30 cellular contexts compared by ENCODE assay signal in genomic region chr19:11697284-11697855, GRCh38.
"Had no signal": no experiment of that assay in that cellular context is flagged by ENCODE, and none has a peak within 500 bp of the region (broad histone marks: within the 10 kb centered on the region; RNA-seq: fewer than 3 reads in every experiment).

No MANE protein-coding gene starts in this region.

- H3K9me3 ChIP-seq: gastrocnemius medialis, left ventricle myocardium inferior, right atrium auricular region, stomach, thyroid gland, upper lobe of right lung had no signal

- H3K27ac Mint-ChIP-seq: activated CD4-positive, alpha-beta T cell treated with anti-CD3 and anti-CD28 coated beads, Interleukin-2, amount 10 ng/mL, durations not matched to agents 7 days and 5 days; activated CD8-positive, alpha-beta T cell treated with anti-CD3 and anti-CD28 coated beads for 36 hours; activated T-helper 17 cell treated with anti-CD3 and anti-CD28 coated beads, Interleukin-2, amount 50 U/mL, for 72 hours; naive B cell; neural progenitor cell; stimulated activated naive B cell treated with anti-CD40 and anti-IgM and Interleukin-4, amounts not matched to agents 10 μg/mL and 1 μg/mL and 100 μg/mL, for 72 hours; WTC11 had no signal

- H3K27me3 ChIP-seq: brain microvascular endothelial cell, dorsolateral prefrontal cortex, right atrium auricular region, stomach, thyroid gland, upper lobe of right lung had no signal

- DNase-seq: activated CD4-positive, alpha-beta T cell treated with anti-CD3 and anti-CD28 coated beads for 1 hour; activated CD4-positive, alpha-beta T cell treated with anti-CD3 and anti-CD28 coated beads, Interleukin-2, amount 10 ng/mL, durations not matched to agents 7 days and 5 days; activated CD8-positive, alpha-beta T cell treated with anti-CD3 and anti-CD28 coated beads for 36 hours; activated gamma-delta T cell treated with Interleukin-2 at 50 U/mL for 16 hours; activated naive CD4-positive, alpha-beta T cell treated with anti-CD3 and anti-CD28 coated beads, Interleukin-2, amount 50 U/mL, for 16 hours; activated T-cell treated with anti-CD3 and anti-CD28 coated beads, Interleukin-2, amount 50 U/mL, for 4 hours; amniotic stem cell; brain microvascular endothelial cell; dorsolateral prefrontal cortex; effector memory CD4-positive, alpha-beta T cell; gastrocnemius medialis; glutamatergic neuron; islet precursor cell; left ventricle myocardium inferior; naive B cell; occipital lobe; stimulated activated CD4-positive, alpha-beta T cell treated with anti-CD3 and anti-CD28 coated beads, Interleukin-2, amount 100 ng/mL, for 24 hours; stimulated activated naive B cell treated with anti-CD40 and anti-IgM and Interleukin-4, amounts not matched to agents 10 μg/mL and 1 μg/mL and 100 μg/mL, for 72 hours; stomach; T-helper 9 cell; thyroid gland; upper lobe of right lung had no signal

- H3K4me1 ChIP-seq: neural progenitor cell, upper lobe of right lung had no signal

- H3K4me3 Mint-ChIP-seq: activated CD4-positive, alpha-beta T cell treated with anti-CD3 and anti-CD28 coated beads, Interleukin-2, amount 10 ng/mL, durations not matched to agents 7 days and 5 days; activated CD8-positive, alpha-beta T cell treated with anti-CD3 and anti-CD28 coated beads for 36 hours; activated T-cell treated with anti-CD3 and anti-CD28 coated beads, Interleukin-2, amount 50 U/mL, for 4 hours; activated T-helper 17 cell treated with anti-CD3 and anti-CD28 coated beads, Interleukin-2, amount 50 U/mL, for 72 hours; naive B cell; neural progenitor cell; stimulated activated naive B cell treated with anti-CD40 and anti-IgM and Interleukin-4, amounts not matched to agents 10 μg/mL and 1 μg/mL and 100 μg/mL, for 72 hours; WTC11 had no signal

- H3K9ac ChIP-seq: neural progenitor cell had no signal

- H3K4me2 ChIP-seq: neural progenitor cell, smooth muscle cell had no signal

- H2AFZ ChIP-seq: neural progenitor cell had no signal

- ATAC-seq: activated CD8-positive, alpha-beta T cell treated with anti-CD3 and anti-CD28 coated beads for 36 hours; activated T-cell treated with anti-CD3 and anti-CD28 coated beads, Interleukin-2, amount 50 U/mL, for 4 hours; activated T-helper 17 cell treated with anti-CD3 and anti-CD28 coated beads, Interleukin-2, amount 50 U/mL, for 72 hours; gastrocnemius medialis; stimulated activated naive B cell treated with anti-CD40 and anti-IgM and Interleukin-4, amounts not matched to agents 10 μg/mL and 1 μg/mL and 100 μg/mL, for 72 hours; upper lobe of right lung; WTC11 had no signal

- H3K36me3 ChIP-seq: brain microvascular endothelial cell, gastrocnemius medialis, left ventricle myocardium inferior, neural progenitor cell, right atrium auricular region, stomach, thyroid gland, upper lobe of right lung had no signal

- H3K36me3 Mint-ChIP-seq: naive B cell, WTC11 had no signal

- H3K27ac ChIP-seq: brain microvascular endothelial cell, coronary artery, dorsolateral prefrontal cortex, gastrocnemius medialis, left ventricle myocardium inferior, neural progenitor cell, right atrium auricular region, stomach, thyroid gland, upper lobe of right lung had no signal

- H3K4me3 ChIP-seq: coronary artery, dorsolateral prefrontal cortex, gastrocnemius medialis, left ventricle myocardium inferior, lung, neural progenitor cell, right atrium auricular region, smooth muscle cell, stomach, thyroid gland, upper lobe of right lung had no signal

- FAIRE-seq: astrocyte had no signal

- H3K9me3 Mint-ChIP-seq: activated CD8-positive, alpha-beta T cell treated with anti-CD3 and anti-CD28 coated beads for 36 hours; activated T-cell treated with anti-CD3 and anti-CD28 coated beads, Interleukin-2, amount 50 U/mL, for 4 hours; activated T-helper 17 cell treated with anti-CD3 and anti-CD28 coated beads, Interleukin-2, amount 50 U/mL, for 72 hours; naive B cell; stimulated activated naive B cell treated with anti-CD40 and anti-IgM and Interleukin-4, amounts not matched to agents 10 μg/mL and 1 μg/mL and 100 μg/mL, for 72 hours; WTC11 had no signal
